In genomic region chr7:105787071-105787470, GRCh38 we compare ENCODE assay signal across 29 cellular contexts.
DNase-seq lines count a peak whose midpoint lies in the region; ATAC-seq and TF ChIP-seq lines count a peak whose summit lies in the region.
"Had no signal": no experiment of that assay in that cellular context is flagged by ENCODE, and none has a peak within 500 bp of the region (broad histone marks: within the 10 kb centered on the region; RNA-seq: fewer than 3 reads in every experiment).

No MANE protein-coding gene starts in this region.

- H3K9me3 ChIP-seq in HCT116 (ENCODE audit: control insufficient read depth in 1 of 2, insufficient read depth in 1 of 2, low read depth in 1 of 2, low read length in 2 of 2) (no peaks in the 10 kb centered on the region), PC-9 (ENCODE audit: insufficient read depth, low read depth) (no peaks in the 10 kb centered on the region), trophoblast cell (ENCODE audit: insufficient read depth, low read depth, low read length) (no peaks in the 10 kb centered on the region), A673 (ENCODE audit: low read depth, low read length, poor library complexity, severe bottlenecking) (no peaks in the 10 kb centered on the region)
- H3K9me3 ChIP-seq: MG63, right lobe of liver had no signal

- no peak overlapping the region for H3K27ac Mint-ChIP-seq in effector memory CD8-positive, alpha-beta T cell
- H3K27ac Mint-ChIP-seq: activated CD4-positive, alpha-beta memory T cell treated with anti-CD3 and anti-CD28 coated beads for 36 hours; activated T-helper 1 cell treated with anti-CD3 and anti-CD28 coated beads, Interleukin-12 subunit alpha, Interleukin-12 subunit beta, Interleukin-2, Interleukin-4 antibody, amounts not matched to agents 30 ng/mL and 10 ng/mL and 1 ng/mL, durations not matched to agents 14 hours and 24 hours and 36 hours; dendritic cell treated with granulocyte-macrophage colony-stimulating factor and Interleukin-4, amounts not matched to agents 40 ng/mL and 50 ng/mL, for 4 days; memory B cell; progenitor cell of endocrine pancreas; T-helper 2 cell treated with Interferon-gamma antibody and Interleukin-4, amounts not matched to agents 5 μg/mL and 100 μg/mL, for 36 hours; type B pancreatic cell had no signal

- H3K27me3 Mint-ChIP-seq in effector memory CD8-positive, alpha-beta T cell: no peaks in the 10 kb centered on the region
- H3K27me3 Mint-ChIP-seq: activated CD4-positive, alpha-beta memory T cell treated with anti-CD3 and anti-CD28 coated beads for 36 hours; dendritic cell treated with granulocyte-macrophage colony-stimulating factor and Interleukin-4, amounts not matched to agents 40 ng/mL and 50 ng/mL, for 4 days; type B pancreatic cell had no signal

- H3K79me1 ChIP-seq in trophoblast cell (ENCODE audit: low read length): peaks cover 2% of the 10 kb centered on the region

- no peaks in the 10 kb centered on the region for H3K36me3 Mint-ChIP-seq in effector memory CD8-positive, alpha-beta T cell (ENCODE audit: insufficient read depth)
- H3K36me3 Mint-ChIP-seq: activated CD4-positive, alpha-beta memory T cell treated with anti-CD3 and anti-CD28 coated beads for 36 hours; memory B cell had no signal

- H4K20me1 ChIP-seq in HCT116 (ENCODE audit: insufficient read depth) (no peaks in the 10 kb centered on the region), PC-9 (ENCODE audit: insufficient read depth) (no peaks in the 10 kb centered on the region)

- H3K4me1 Mint-ChIP-seq in effector memory CD8-positive, alpha-beta T cell (ENCODE audit: low read depth in 2 of 2): peaks cover 1 to 8% of the 10 kb centered on the region in 2 donors

- no peak overlapping the region for H3K4ac ChIP-seq in trophoblast cell (ENCODE audit: low read depth, low read length)

- intact Hi-C loops in HCT116 (cut with micrococcal nuclease): no loop called here
- intact Hi-C loops in PC-9 (cut with micrococcal nuclease; ENCODE audit: unreplicated experiment): no loop called here
- intact Hi-C loops in A673 (cut with micrococcal nuclease; ENCODE audit: unreplicated experiment): no loop called here

- ATAC-seq in HCT116 (peak; percentile 43), esophagus mucosa (peak; percentile 94)
- ATAC-seq in effector memory CD8-positive, alpha-beta T cell (replicated peaks): no peak
- ATAC-seq: right lobe of liver had no signal

- H3K4me2 ChIP-seq in HCT116 (ENCODE audit: low read length): peak overlapping the region; percentile 40; the same call in 1 of the 2 replicates
- H3K4me2 ChIP-seq in PC-9: no peak overlapping the region
- H3K4me2 ChIP-seq in trophoblast cell (ENCODE audit: low read length): no peak overlapping the region

- H3K4me1 ChIP-seq in HCT116 (ENCODE audit: control insufficient read depth in 1 of 2, insufficient read depth in 2 of 2, low read length in 2 of 2) (peaks cover 12 to 57% of the 10 kb centered on the region in 2 experiments), PC-9 (replicated peaks; ENCODE audit: insufficient read depth) (peaks cover 35% of the 10 kb centered on the region), trophoblast cell (ENCODE audit: control insufficient read depth in 1 of 2, insufficient read depth in 2 of 2, low read length in 2 of 2) (peaks cover 16% of the 10 kb centered on the region in 2 experiments), A673 (ENCODE audit: insufficient read depth, low read length, poor library complexity, severe bottlenecking) (peaks cover 6% of the 10 kb centered on the region)
- H3K4me1 ChIP-seq: right lobe of liver had no signal

- DNase-seq in HCT116 (ENCODE audit: low read depth, low spot score) (no peak), PC-9 (peak; percentile 74 to 88), trophoblast cell (peak; percentile 66 to 70), retina (no peak), A673 (ENCODE audit: low spot score) (no peak), GM10266 (ENCODE audit: extremely low spot score) (no peak)
- no peak for DNase-seq in effector memory CD8-positive, alpha-beta T cell
- DNase-seq: activated CD4-positive, alpha-beta memory T cell treated with anti-CD3 and anti-CD28 coated beads for 36 hours; activated CD4-positive, alpha-beta T cell treated with anti-CD3 and anti-CD28 coated beads for 1 hour; activated CD8-positive, alpha-beta memory T cell treated with anti-CD3 and anti-CD28 coated beads, Interleukin-2, amount 50 U/mL, for 48 hours; activated naive CD4-positive, alpha-beta T cell treated with Interleukin-2 at 50 U/mL for 16 hours; central memory CD4-positive, alpha-beta T cell; hippocampal formation; MG63; NCI-H1105 treated with DMSO at 0.1 percent for 48 hours; NCI-H2081; NCI-H69; nucleus accumbens; SIG-M5; stimulated activated CD4-positive, alpha-beta T cell treated with anti-CD3 and anti-CD28 coated beads, Interleukin-15, amount 100 ng/mL, for 24 hours; stimulated activated CD4-positive, alpha-beta T cell treated with anti-CD3 and anti-CD28 coated beads, Interleukin-4, amount 100 ng/mL, for 4 hours had no signal

- POLR2A ChIA-PET in HCT116 (lab: Charles Lee) (no interaction called here), PC-9 (lab: Charles Lee; ENCODE audit: unreplicated experiment) (no interaction called here), A673 (lab: Charles Lee; ENCODE audit: low non-redundant PET) (no interaction called here)

- TF ChIP-seq CTCF in HCT116 (IDR thresholded peaks at IDR 0.05 in 2 of 3, conservative IDR thresholded peaks at IDR 0.05 in 1 of 3; ENCODE audit: borderline replicate concordance in 1 of 3, insufficient read depth in 1 of 3, low read depth in 2 of 3, low read length in 2 of 3) (no peak), PC-9 (conservative IDR thresholded peaks at IDR 0.05) (no peak), A673 (conservative IDR thresholded peaks at IDR 0.05; ENCODE audit: low read depth, low read length) (no peak), GM10266 (IDR thresholded peaks at IDR 0.05; ENCODE audit: control insufficient read depth, insufficient read depth, low read depth, missing control alignments) (no peak)

- H3K79me2 ChIP-seq in HCT116 (ENCODE audit: insufficient read depth, low read length) (no peaks in the 10 kb centered on the region), PC-9 (ENCODE audit: low read depth) (no peaks in the 10 kb centered on the region), trophoblast cell (ENCODE audit: control insufficient read depth, insufficient read depth, low read length, poor library complexity) (no peaks in the 10 kb centered on the region)

- H4K12ac ChIP-seq in trophoblast cell (ENCODE audit: low read depth, low read length): no peak overlapping the region

- no peak overlapping the region for H2BK120ac ChIP-seq in trophoblast cell (ENCODE audit: insufficient read depth, low read length, poor library complexity)

- no peaks in the 10 kb centered on the region for H3K9me3 Mint-ChIP-seq in effector memory CD8-positive, alpha-beta T cell
- H3K9me3 Mint-ChIP-seq: activated CD4-positive, alpha-beta memory T cell treated with anti-CD3 and anti-CD28 coated beads for 36 hours; activated T-helper 1 cell treated with anti-CD3 and anti-CD28 coated beads, Interleukin-12 subunit alpha, Interleukin-12 subunit beta, Interleukin-2, Interleukin-4 antibody, amounts not matched to agents 30 ng/mL and 10 ng/mL and 1 ng/mL, durations not matched to agents 14 hours and 24 hours and 36 hours; dendritic cell treated with granulocyte-macrophage colony-stimulating factor and Interleukin-4, amounts not matched to agents 40 ng/mL and 50 ng/mL, for 4 days; memory B cell; T-helper 2 cell treated with Interferon-gamma antibody and Interleukin-4, amounts not matched to agents 5 μg/mL and 100 μg/mL, for 36 hours; type B pancreatic cell had no signal

- H3K4me3 ChIP-seq in HCT116 (replicated peaks in 1 of 2; ENCODE audit: low read depth in 1 of 2, low read length in 2 of 2) (no peak overlapping the region), PC-9 (no peak overlapping the region), trophoblast cell (ENCODE audit: low read depth, low read length) (no peak overlapping the region), A673 (ENCODE audit: low read depth, low read length, poor library complexity, severe bottlenecking) (no peak overlapping the region)
- H3K4me3 ChIP-seq: MG63, right lobe of liver had no signal

- H3K18ac ChIP-seq in trophoblast cell (ENCODE audit: low read length): no peak overlapping the region

- TF ChIP-seq POLR2A in HCT116 (IDR thresholded peaks at IDR 0.05; ENCODE audit: borderline replicate concordance, extremely low read depth, insufficient read depth, insufficient read length): no peak

- BruUV-seq in HCT116 (replicated peaks; lab: Mats Ljungman, UMichigan) (no TSS peak), PC-9 (replicated peaks; lab: Mats Ljungman, UMichigan) (no TSS peak), A673 (replicated peaks; lab: Mats Ljungman, UMichigan) (no TSS peak)

- H3K9ac ChIP-seq in HCT116 (ENCODE audit: low read length) (no peak overlapping the region), trophoblast cell (ENCODE audit: low read length) (no peak overlapping the region)

- H3K9me2 ChIP-seq in HCT116 (ENCODE audit: insufficient read depth) (no peaks in the 10 kb centered on the region), PC-9 (ENCODE audit: insufficient read depth) (no peaks in the 10 kb centered on the region)

- H4K8ac ChIP-seq in trophoblast cell (ENCODE audit: low read depth, low read length): no peak overlapping the region

- no peak for TF ChIP-seq RAD21 in HCT116 (IDR thresholded peaks at IDR 0.05; ENCODE audit: low read depth)

- CTCF ChIA-PET in HCT116 (lab: Charles Lee): interaction anchor here (0.8 to 2.0 kb wide), 2 partner anchors 10 to 22 kb away, joined by 3 to 7 read pairs; no protein-coding TSS in a partner anchor
- CTCF ChIA-PET in PC-9 (lab: Charles Lee): no interaction called here
- CTCF ChIA-PET in A673 (lab: Charles Lee): no interaction called here

- no peak overlapping the region for H3K14ac ChIP-seq in trophoblast cell (ENCODE audit: low read length)

- no peak overlapping the region for H3K4me3 Mint-ChIP-seq in effector memory CD8-positive, alpha-beta T cell
- H3K4me3 Mint-ChIP-seq: activated CD4-positive, alpha-beta memory T cell treated with anti-CD3 and anti-CD28 coated beads for 36 hours; activated T-helper 1 cell treated with anti-CD3 and anti-CD28 coated beads, Interleukin-12 subunit alpha, Interleukin-12 subunit beta, Interleukin-2, Interleukin-4 antibody, amounts not matched to agents 30 ng/mL and 10 ng/mL and 1 ng/mL, durations not matched to agents 14 hours and 24 hours and 36 hours; dendritic cell treated with granulocyte-macrophage colony-stimulating factor and Interleukin-4, amounts not matched to agents 40 ng/mL and 50 ng/mL, for 4 days; memory B cell; T-helper 2 cell treated with Interferon-gamma antibody and Interleukin-4, amounts not matched to agents 5 μg/mL and 100 μg/mL, for 36 hours; type B pancreatic cell had no signal

- no peak overlapping the region for H4K91ac ChIP-seq in trophoblast cell (ENCODE audit: low read depth, low read length)

- RAD21 ChIA-PET in HCT116 (lab: Charles Lee; ENCODE audit: low non-redundant PET in 1 of 2, low total read pairs in 2 of 2, uncharacterized antibody in 2 of 2, unreplicated experiment in 2 of 2): no interaction called here

- H3K27me3 ChIP-seq in HCT116 (ENCODE audit: insufficient read depth, low read length) (no peaks in the 10 kb centered on the region), PC-9 (ENCODE audit: insufficient read depth, low read depth) (no peaks in the 10 kb centered on the region), trophoblast cell (ENCODE audit: insufficient read depth, low read length) (no peaks in the 10 kb centered on the region), A673 (replicated peaks; ENCODE audit: insufficient read depth, low read depth, low read length, poor library complexity) (no peaks in the 10 kb centered on the region)
- H3K27me3 ChIP-seq: MG63, right lobe of liver had no signal

- H3K27ac ChIP-seq in HCT116 (ENCODE audit: low read depth, low read length) (no peak overlapping the region), PC-9 (no peak overlapping the region), trophoblast cell (ENCODE audit: low read depth, low read length) (no peak overlapping the region), A673 (ENCODE audit: low read depth, low read length, poor library complexity, severe bottlenecking) (no peak overlapping the region)
- H3K27ac ChIP-seq: right lobe of liver had no signal

- no peak overlapping the region for H3K23ac ChIP-seq in trophoblast cell (ENCODE audit: low read length)

- no peak overlapping the region for H2BK5ac ChIP-seq in trophoblast cell (ENCODE audit: low read depth, low read length, poor library complexity)

- H2AFZ ChIP-seq in HCT116 (ENCODE audit: low read depth, low read length, poor library complexity, severe bottlenecking) (no peak overlapping the region), PC-9 (no peak overlapping the region), trophoblast cell (ENCODE audit: insufficient read depth, low read length, poor library complexity) (no peak overlapping the region)

- no CpG with 5 or more reads among the region's 4 CpGs for WGBS in trophoblast cell (ENCODE audit: extremely low coverage, insufficient coverage, insufficient read length)

- H2BK12ac ChIP-seq in trophoblast cell (ENCODE audit: low read length): no peak overlapping the region

- no peaks in the 10 kb centered on the region for H3K36me3 ChIP-seq in HCT116 (ENCODE audit: control insufficient read depth in 1 of 2, insufficient read depth in 2 of 2, low read length in 2 of 2)
- H3K36me3 ChIP-seq in PC-9 (ENCODE audit: low read depth): no peaks in the 10 kb centered on the region
- peaks cover 0 to 3% of the 10 kb centered on the region in 2 experiments for H3K36me3 ChIP-seq in trophoblast cell (ENCODE audit: control insufficient read depth in 1 of 2, insufficient read depth in 2 of 2, low read length in 2 of 2)
- no peaks in the 10 kb centered on the region for H3K36me3 ChIP-seq in A673 (ENCODE audit: insufficient read depth, low read length, poor library complexity, severe bottlenecking)
- H3K36me3 ChIP-seq: MG63, right lobe of liver had no signal

- H2AK5ac ChIP-seq in trophoblast cell (ENCODE audit: low read length): no peak overlapping the region

- peaks cover 9% of the 10 kb centered on the region; the same call in 1 of the 2 replicates for H3F3A ChIP-seq in PC-9 (ENCODE audit: insufficient read depth, low read depth)

Comparison
In these comparisons a context has a peak if more than half of its experiments do, and no peak if none do; other contexts are left out.
1. DNase-seq: peak in PC-9 (2 of 2) and trophoblast cell (2 of 2); none in HCT116 (single experiment), retina (single experiment), A673 (single experiment), effector memory CD8-positive, alpha-beta T cell (0 of 3) and GM10266 (single experiment).